ENCODE assay signal across 17 cellular contexts in the genomic region with DNA sequence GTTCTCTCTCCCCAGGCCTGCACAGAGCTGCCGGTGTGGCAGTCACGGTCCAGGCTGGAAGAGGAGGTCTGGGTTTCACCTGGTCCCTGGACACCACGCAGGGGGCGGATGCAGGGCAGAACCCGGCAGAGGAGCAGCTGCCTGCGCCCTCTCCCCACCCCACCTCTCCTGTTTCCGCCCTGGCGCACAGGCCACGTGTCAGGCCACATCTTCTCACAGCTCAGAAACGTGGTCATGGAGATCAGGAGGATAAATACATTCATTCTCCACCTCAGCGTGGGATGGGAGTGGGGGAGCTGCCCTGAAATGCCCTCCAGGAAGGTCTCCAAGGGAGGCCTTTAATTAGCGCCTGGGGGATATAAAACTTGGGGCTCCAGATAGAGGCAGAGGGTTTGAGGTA.
"Had no signal": no experiment of that assay in that cellular context is flagged by ENCODE, and none has a peak within 500 bp of the region (broad histone marks: within the 10 kb centered on the region; RNA-seq: fewer than 3 reads in every experiment).

No MANE protein-coding gene starts in this region.

- H3K4me3 ChIP-seq: heart left ventricle, psoas muscle, sigmoid colon, skin epidermis had no signal

- ATAC-seq: esophagus mucosa; left colon; naive thymus-derived CD4-positive, alpha-beta T cell had no signal

- H3K4me1 Mint-ChIP-seq: stimulated activated naive B cell treated with anti-CD40 and anti-IgM and Interleukin-4, amounts not matched to agents 10 μg/mL and 1 μg/mL and 100 μg/mL, for 72 hours had no signal

- H3K27me3 Mint-ChIP-seq: naive thymus-derived CD4-positive, alpha-beta T cell; stimulated activated naive B cell treated with anti-CD40 and anti-IgM and Interleukin-4, amounts not matched to agents 10 μg/mL and 1 μg/mL and 100 μg/mL, for 72 hours had no signal

- H3K9me3 Mint-ChIP-seq: naive thymus-derived CD4-positive, alpha-beta T cell; nephron progenitor cell; stimulated activated naive B cell treated with anti-CD40 and anti-IgM and Interleukin-4, amounts not matched to agents 10 μg/mL and 1 μg/mL and 100 μg/mL, for 72 hours had no signal

- H3K27ac Mint-ChIP-seq: naive thymus-derived CD4-positive, alpha-beta T cell; nephron progenitor cell; stimulated activated naive B cell treated with anti-CD40 and anti-IgM and Interleukin-4, amounts not matched to agents 10 μg/mL and 1 μg/mL and 100 μg/mL, for 72 hours had no signal

- FAIRE-seq: endometrium, frontal cortex had no signal

- H3K36me3 ChIP-seq: heart left ventricle, neutrophil, sigmoid colon had no signal

- H3K27ac ChIP-seq: heart left ventricle, neutrophil, psoas muscle, sigmoid colon had no signal

- H3K27me3 ChIP-seq: heart left ventricle, neutrophil, sigmoid colon had no signal

- H3K4me1 ChIP-seq: heart left ventricle, psoas muscle, sigmoid colon had no signal

- DNase-seq: effector memory CD4-positive, alpha-beta T cell; heart left ventricle; hippocampal formation; left colon; naive thymus-derived CD4-positive, alpha-beta T cell; nephron progenitor cell; psoas muscle; sigmoid colon; stimulated activated CD4-positive, alpha-beta T cell treated with anti-CD3 and anti-CD28 coated beads, Interleukin-2, amount 100 ng/mL, for 24 hours; stimulated activated CD4-positive, alpha-beta T cell treated with anti-CD3 and anti-CD28 coated beads, Interleukin-4, amount 100 ng/mL, for 4 hours; stimulated activated naive B cell treated with anti-CD40 and anti-IgM and Interleukin-4, amounts not matched to agents 10 μg/mL and 1 μg/mL and 100 μg/mL, for 72 hours; trophoblast cell had no signal

- H3K4me3 Mint-ChIP-seq: naive thymus-derived CD4-positive, alpha-beta T cell; nephron progenitor cell; stimulated activated naive B cell treated with anti-CD40 and anti-IgM and Interleukin-4, amounts not matched to agents 10 μg/mL and 1 μg/mL and 100 μg/mL, for 72 hours had no signal

- H3K9me3 ChIP-seq: heart left ventricle, neutrophil, psoas muscle, sigmoid colon had no signal
